8 cellular contexts compared by ENCODE assay signal in the genomic region with DNA sequence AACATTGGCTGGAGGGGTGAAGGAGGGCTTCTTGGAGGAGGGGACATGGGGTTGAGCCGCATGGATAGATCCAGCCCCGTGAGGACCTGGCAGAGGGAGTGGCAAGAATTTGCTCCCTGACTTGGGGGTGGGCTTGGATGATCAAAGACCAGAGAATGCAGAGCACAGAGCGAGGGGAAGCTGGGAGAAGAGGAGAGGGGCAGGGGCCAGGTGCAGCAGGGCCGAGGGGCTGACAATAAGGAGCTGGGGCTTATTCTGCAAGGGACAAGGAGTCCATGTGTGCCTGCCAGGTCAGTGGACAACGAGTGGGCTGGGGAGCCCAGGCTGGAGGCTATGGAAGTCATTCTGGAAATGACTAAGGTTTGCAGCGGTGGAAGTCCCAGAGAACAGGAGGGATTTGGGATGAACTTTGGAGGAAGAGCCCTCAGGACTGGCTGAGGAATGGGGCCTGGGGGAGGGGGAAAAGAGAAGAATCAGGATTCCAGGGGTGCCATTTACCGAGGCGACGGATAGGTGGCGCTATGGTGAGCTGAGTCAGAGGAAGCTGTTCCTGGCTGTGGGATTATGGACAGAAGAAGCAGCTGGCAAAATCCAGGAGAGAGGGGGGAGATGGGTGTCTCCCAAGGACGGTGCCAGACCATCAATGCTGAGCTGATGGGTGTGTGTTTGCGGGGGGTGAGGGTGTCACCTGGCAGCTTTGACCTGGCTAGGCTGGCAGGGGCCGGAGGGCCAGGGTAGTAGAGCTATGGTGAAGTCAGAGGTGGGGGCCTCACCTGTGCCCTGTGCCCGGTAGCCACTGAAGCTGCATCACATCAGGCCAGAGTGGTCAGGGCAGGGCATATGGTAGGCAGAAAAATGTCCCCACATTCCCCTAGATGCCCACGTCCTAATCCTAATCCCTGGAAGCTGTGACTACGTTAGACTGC. TPM values are rescaled to one million over a fixed set of nuclear protein-coding genes. Genes with fewer than 3 reads are reported as not detected.
A peak's percentile ranks its signal among the peaks of the same experiment; 100 is the strongest.
DNase-seq lines count a peak whose midpoint lies in the region; ATAC-seq, FAIRE-seq and TF ChIP-seq lines count a peak whose summit lies in the region.

No MANE protein-coding gene starts in this region.

- H3K4me1 Mint-ChIP-seq in activated CD4-positive, alpha-beta T cell treated with anti-CD3 and anti-CD28 coated beads, Interleukin-2, amount 10 ng/mL, durations not matched to agents 7 days and 5 days: no peaks in the 10 kb centered on the region
- H3K4me1 Mint-ChIP-seq in T-helper 17 cell: peaks cover 11% of the 10 kb centered on the region

- H3K4me1 ChIP-seq in Loucy (ENCODE audit: insufficient read depth, low read length, poor library complexity, severe bottlenecking): no peaks in the 10 kb centered on the region

- no peaks in the 10 kb centered on the region for H3K9me3 ChIP-seq in Loucy (ENCODE audit: insufficient read depth, low read depth, low read length)
- no peaks in the 10 kb centered on the region for H3K9me3 ChIP-seq in T-helper 17 cell (ENCODE audit: control insufficient read depth, low read length, poor library complexity, severe bottlenecking)

- no peak overlapping the region for H3K4me2 ChIP-seq in Loucy (ENCODE audit: low read depth, low read length, poor library complexity, severe bottlenecking)

- H3K4me3 ChIP-seq in Loucy (ENCODE audit: low read length, poor library complexity, severe bottlenecking): no peak overlapping the region
- no peak overlapping the region for H3K4me3 ChIP-seq in WI38 (ENCODE audit: low read depth, low read length)

- no peaks in the 10 kb centered on the region for H3K9me2 ChIP-seq in Loucy (replicated peaks; ENCODE audit: low read depth, low read length)

- CTCF ChIA-PET in activated CD4-positive, alpha-beta T cell treated with anti-CD3 and anti-CD28 coated beads, Interleukin-2, amount 10 ng/mL, durations not matched to agents 7 days and 5 days (lab: Charles Lee): interaction anchor here (0.7 to 1.7 kb wide), 5 partner anchors 22 to 258 kb away, joined by 3 to 5 read pairs (median 4); no protein-coding TSS in a partner anchor

- H4K20me1 ChIP-seq in Loucy (ENCODE audit: insufficient read depth, low read length, poor library complexity, severe bottlenecking): no peaks in the 10 kb centered on the region

- no peak overlapping the region for H3K4me3 Mint-ChIP-seq in activated CD4-positive, alpha-beta T cell treated with anti-CD3 and anti-CD28 coated beads, Interleukin-2, amount 10 ng/mL, durations not matched to agents 7 days and 5 days
- H3K4me3 Mint-ChIP-seq in T-helper 17 cell: no peak overlapping the region

- H3K9ac ChIP-seq in Loucy (ENCODE audit: low read depth, low read length, poor library complexity, severe bottlenecking): no peak overlapping the region

- FAIRE-seq in frontal cortex (lab: Jason Lieb, UNC): no peak

- no peaks in the 10 kb centered on the region for H3K36me3 ChIP-seq in Loucy (ENCODE audit: insufficient read depth, low read length)

- no peak overlapping the region for H2AFZ ChIP-seq in Loucy (ENCODE audit: low read length)

- H3K36me3 Mint-ChIP-seq in activated CD4-positive, alpha-beta T cell treated with anti-CD3 and anti-CD28 coated beads, Interleukin-2, amount 10 ng/mL, durations not matched to agents 7 days and 5 days (ENCODE audit: low read depth): no peaks in the 10 kb centered on the region
- peaks cover 2% of the 10 kb centered on the region for H3K36me3 Mint-ChIP-seq in T-helper 17 cell (ENCODE audit: low read depth)

- ATAC-seq in T-helper 17 cell: no peak

- peaks cover 6% of the 10 kb centered on the region for H3K27me3 Mint-ChIP-seq in activated CD4-positive, alpha-beta T cell treated with anti-CD3 and anti-CD28 coated beads, Interleukin-2, amount 10 ng/mL, durations not matched to agents 7 days and 5 days
- H3K27me3 Mint-ChIP-seq in T-helper 17 cell: peaks cover 59% of the 10 kb centered on the region

- peak; percentile 88 for TF ChIP-seq CTCF in Loucy (conservative IDR thresholded peaks at IDR 0.05; ENCODE audit: low read length)
- TF ChIP-seq CTCF in WI38 (IDR thresholded peaks at IDR 0.05; ENCODE audit: low read depth, low read length): peak; percentile 82

- H3K27ac Mint-ChIP-seq in activated CD4-positive, alpha-beta T cell treated with anti-CD3 and anti-CD28 coated beads, Interleukin-2, amount 10 ng/mL, durations not matched to agents 7 days and 5 days: no peak overlapping the region
- no peak overlapping the region for H3K27ac Mint-ChIP-seq in T-helper 17 cell

- H3K27me3 ChIP-seq in Loucy (ENCODE audit: insufficient read depth, low read length, poor library complexity, severe bottlenecking): no peaks in the 10 kb centered on the region

- DNase-seq in activated CD4-positive, alpha-beta T cell treated with anti-CD3 and anti-CD28 coated beads, Interleukin-2, amount 10 ng/mL, durations not matched to agents 7 days and 5 days: peak; percentile 13
- no peak for DNase-seq in activated CD4-positive, alpha-beta T cell treated with anti-CD3 and anti-CD28 coated beads for 4 hours
- peak; percentile 44 to 58 for DNase-seq in frontal cortex (ENCODE audit: low spot score in 2 of 2)
- peak; percentile 41 for DNase-seq in renal cortical epithelial cell (ENCODE audit: low read depth)
- DNase-seq in ureter (ENCODE audit: low spot score): no peak
- no peak for DNase-seq in T-helper 17 cell

- no peaks in the 10 kb centered on the region for H3K9me3 Mint-ChIP-seq in activated CD4-positive, alpha-beta T cell treated with anti-CD3 and anti-CD28 coated beads, Interleukin-2, amount 10 ng/mL, durations not matched to agents 7 days and 5 days

- no peaks in the 10 kb centered on the region for H3F3A ChIP-seq in Loucy (ENCODE audit: low read depth)

- H3K79me2 ChIP-seq in Loucy (ENCODE audit: insufficient read depth, low read length): no peaks in the 10 kb centered on the region

- POLR2A ChIA-PET in activated CD4-positive, alpha-beta T cell treated with anti-CD3 and anti-CD28 coated beads, Interleukin-2, amount 10 ng/mL, durations not matched to agents 7 days and 5 days (lab: Charles Lee): no interaction called here

RNA-seq across cellular contexts. Expression of a gene that starts 7.8 kb away (rescaled TPM):
- total RNA-seq in activated CD4-positive, alpha-beta T cell treated with anti-CD3 and anti-CD28 coated beads, Interleukin-2, amount 10 ng/mL, durations not matched to agents 7 days and 5 days: not detected
- 22.4 TPM for total RNA-seq in frontal cortex
- total RNA-seq in renal cortical epithelial cell: 0.25 and 0.69 TPM in 2 replicates
- 22.4 TPM for total RNA-seq in ureter
- under 1 TPM in 1 of 2 donors, not detected in 1; 0.90 TPM for total RNA-seq in T-helper 17 cell

RNA-seq across cellular contexts. Expression of a gene that starts 56.4 kb away (rescaled TPM):
- total RNA-seq in activated CD4-positive, alpha-beta T cell treated with anti-CD3 and anti-CD28 coated beads, Interleukin-2, amount 10 ng/mL, durations not matched to agents 7 days and 5 days: 1 to 10 TPM; 4.2 to 5.1 TPM
- total RNA-seq in frontal cortex: 9.4 TPM
- 9.8 and 13.7 TPM in 2 replicates for total RNA-seq in renal cortical epithelial cell
- total RNA-seq in ureter: 6.5 TPM
- 1 to 10 TPM; 3.2 to 3.8 TPM for total RNA-seq in T-helper 17 cell

RNA-seq across cellular contexts. Expression of a gene that starts 56.7 kb away (rescaled TPM):
- 10 to 100 TPM; 45.6 to 46.2 TPM for total RNA-seq in activated CD4-positive, alpha-beta T cell treated with anti-CD3 and anti-CD28 coated beads, Interleukin-2, amount 10 ng/mL, durations not matched to agents 7 days and 5 days
- 41.2 TPM for total RNA-seq in frontal cortex
- 79.2 and 132 TPM in 2 replicates for total RNA-seq in renal cortical epithelial cell
- total RNA-seq in ureter: 41.8 TPM
- 10 to 100 TPM; 25.9 to 34.1 TPM for total RNA-seq in T-helper 17 cell

Comparison
In these comparisons a context has a peak if more than half of its experiments do, and no peak if none do; other contexts are left out.
1. DNase-seq: peak in activated CD4-positive, alpha-beta T cell treated with anti-CD3 and anti-CD28 coated beads, Interleukin-2, amount 10 ng/mL, durations not matched to agents 7 days and 5 days (single experiment), frontal cortex (2 of 2) and renal cortical epithelial cell (single experiment); none in activated CD4-positive, alpha-beta T cell treated with anti-CD3 and anti-CD28 coated beads for 4 hours (0 of 2), ureter (single experiment) and T-helper 17 cell (0 of 3).
2. RNA of a gene that starts 7.8 kb away (total RNA-seq): 22.4 TPM in frontal cortex (single experiment) and 22.4 TPM in ureter (single experiment); 0.90 TPM in T-helper 17 cell, 0.25 to 0.69 TPM in renal cortical epithelial cell and not detected in activated CD4-positive, alpha-beta T cell treated with anti-CD3 and anti-CD28 coated beads, Interleukin-2, amount 10 ng/mL, durations not matched to agents 7 days and 5 days; every median in the first group is over 10 times any median in the second.